22 cellular contexts compared by ENCODE assay signal in genomic region chr6:134190883-134191282, GRCh38.
"Had no signal": no experiment of that assay in that cellular context is flagged by ENCODE, and none has a peak within 500 bp of the region (broad histone marks: within the 10 kb centered on the region; RNA-seq: fewer than 3 reads in every experiment).

No MANE protein-coding gene starts in this region.

- H3K4me3 Mint-ChIP-seq: endodermal cell, nephron had no signal

- H2AFZ ChIP-seq: hepatocyte had no signal

- H3K4me2 ChIP-seq: hepatocyte had no signal

- DNase-seq: colonic mucosa; effector CD4-positive, alpha-beta T cell; endodermal cell; erythroblast; foreskin keratinocyte; head of caudate nucleus; kidney; left cardiac atrium; mesendoderm; naive B cell; posterior cingulate gyrus; small intestine; stimulated activated CD4-positive, alpha-beta T cell treated with anti-CD3 and anti-CD28 coated beads, Interleukin-12 subunit alpha, Interleukin-12 subunit beta, amount 100 ng/mL, for 4 hours; stimulated activated naive CD4-positive, alpha-beta T cell; stomach; substantia nigra; trophoblast cell had no signal

- H3K27me3 ChIP-seq: colonic mucosa, foreskin keratinocyte, hepatocyte, stomach had no signal

- H3K36me3 ChIP-seq: colonic mucosa, stomach, thoracic aorta had no signal

- H3K27me3 Mint-ChIP-seq: naive B cell had no signal

- H3K27ac Mint-ChIP-seq: endodermal cell, nephron had no signal

- ATAC-seq: foreskin keratinocyte, left cardiac atrium had no signal

- H3K4me3 ChIP-seq: colonic mucosa, hepatocyte, stomach, thoracic aorta had no signal

- H3K9me3 ChIP-seq: colonic mucosa, stomach, thoracic aorta had no signal

- H3K36me3 Mint-ChIP-seq: naive B cell had no signal

- H3K79me2 ChIP-seq: hepatocyte had no signal

- H3K27ac ChIP-seq: colonic mucosa, foreskin keratinocyte, hepatocyte, stomach, thoracic aorta had no signal

- FAIRE-seq: endothelial cell of umbilical vein, kidney, small intestine, urothelium cell line had no signal

- H3K4me1 ChIP-seq: colonic mucosa, foreskin keratinocyte had no signal
